Comparison of ENCODE assay signal across 33 cellular contexts in genomic region chr11:94557992-94558391, GRCh38. TPM values are rescaled to one million over a fixed set of nuclear protein-coding genes. Genes with fewer than 3 reads are reported as not detected.
A peak's percentile ranks its signal among the peaks of the same experiment; 100 is the strongest.
DNase-seq lines count a peak whose midpoint lies in the region; ATAC-seq, FAIRE-seq and TF ChIP-seq lines count a peak whose summit lies in the region.
"Had no signal": no experiment of that assay in that cellular context is flagged by ENCODE, and none has a peak within 500 bp of the region (broad histone marks: within the 10 kb centered on the region; RNA-seq: fewer than 3 reads in every experiment).

No MANE protein-coding gene starts in this region.

- H3K4me1 ChIP-seq in DOHH2 (ENCODE audit: control insufficient read depth, low read length) = peaks cover 13% of the 10 kb centered on the region
- H3K4me1 ChIP-seq in skeletal muscle satellite cell (ENCODE audit: control insufficient read depth, insufficient read depth, low read length) = peaks cover 39% of the 10 kb centered on the region
- H3K4me1 ChIP-seq: gastrocnemius medialis had no signal

- no peaks in the 10 kb centered on the region for H3F3A ChIP-seq in DOHH2 (ENCODE audit: control insufficient read depth, insufficient read depth)

- no peaks in the 10 kb centered on the region for H3K9me3 ChIP-seq in DOHH2 (ENCODE audit: control insufficient read depth, insufficient read depth, low read length)
- H3K9me3 ChIP-seq in skeletal muscle satellite cell (replicated peaks; ENCODE audit: low read length) = no peaks in the 10 kb centered on the region
- no peaks in the 10 kb centered on the region for H3K9me3 ChIP-seq in CD4-positive, alpha-beta T cell (ENCODE audit: control insufficient read depth, low read length)
- H3K9me3 ChIP-seq: gastrocnemius medialis, mucosa of descending colon, pancreas, right atrium auricular region had no signal

- H3K27me3 Mint-ChIP-seq in CD4-positive, alpha-beta T cell = no peaks in the 10 kb centered on the region
- H3K27me3 Mint-ChIP-seq: activated B cell treated with CpG ODN at 0.5 μM for 24 hours; CD4-positive, CD25-positive, alpha-beta regulatory T cell had no signal

- in situ Hi-C loops in astrocyte of the spinal cord (cut with HindIII; ENCODE audit: low sequenced_read_pairs) = no loop called here

- CTCF ChIA-PET in CD4-positive, alpha-beta T cell (lab: Charles Lee) = no interaction called here

- no peaks in the 10 kb centered on the region for H4K20me1 ChIP-seq in DOHH2 (ENCODE audit: control insufficient read depth, insufficient read depth, low read depth, low read length)

- no peaks in the 10 kb centered on the region for H3K9me2 ChIP-seq in DOHH2 (replicated peaks; ENCODE audit: control insufficient read depth, low read length)

- no peaks in the 10 kb centered on the region for H3K27me3 ChIP-seq in DOHH2 (ENCODE audit: control insufficient read depth, low read length)
- no peaks in the 10 kb centered on the region for H3K27me3 ChIP-seq in skeletal muscle satellite cell (ENCODE audit: control insufficient read depth, insufficient read depth, low read length)
- no peaks in the 10 kb centered on the region for H3K27me3 ChIP-seq in CD4-positive, alpha-beta T cell (ENCODE audit: control insufficient read depth, insufficient read depth, low read length)
- H3K27me3 ChIP-seq: cardiac muscle cell, gastrocnemius medialis, pancreas, right atrium auricular region had no signal

- H3K4me1 Mint-ChIP-seq in CD4-positive, alpha-beta T cell (ENCODE audit: low read depth) = no peaks in the 10 kb centered on the region
- H3K4me1 Mint-ChIP-seq: activated B cell treated with CpG ODN at 0.5 μM for 24 hours; stimulated activated effector memory CD8-positive, alpha-beta T cell treated with anti-CD3 and anti-CD28 coated beads, Interleukin-12 subunit alpha, Interleukin-12 subunit beta, amount 100 ng/mL, for 72 hours had no signal

- peak; percentile 27 for DNase-seq in astrocyte of the spinal cord (ENCODE audit: low read depth, low spot score)
- DNase-seq in GM12892 (ENCODE audit: insufficient read length) = no peak
- no peak for DNase-seq in CD4-positive, alpha-beta T cell
- DNase-seq in cerebellum (ENCODE audit: low spot score) = no peak
- DNase-seq: activated B cell treated with CpG ODN at 0.5 μM for 24 hours; activated CD4-positive, alpha-beta T cell treated with anti-CD3 and anti-CD28 coated beads, Interleukin-2, amount 50 U/mL, for 4 hours; activated naive CD4-positive, alpha-beta T cell treated with Interleukin-2 at 50 U/mL for 16 hours; amygdala; CD4-positive, CD25-positive, alpha-beta regulatory T cell; endodermal cell; gastrocnemius medialis; mucosa of descending colon; NCI-H1092; NCI-H1930; NCI-H524 treated with DMSO at 0.1 percent for 48 hours; nephron progenitor cell; pancreas; SHP77 treated with DMSO at 0.1 percent for 48 hours; stimulated activated CD4-positive, alpha-beta T cell treated with anti-CD3 and anti-CD28 coated beads, Interleukin-4, amount 100 ng/mL, for 24 hours; trophoblast cell had no signal

- H3K79me2 ChIP-seq in DOHH2 (ENCODE audit: control insufficient read depth, low read length) = no peaks in the 10 kb centered on the region

- POLR2A ChIA-PET in CD4-positive, alpha-beta T cell (lab: Charles Lee) = no interaction called here

- TF ChIP-seq CTCF in DOHH2 (IDR thresholded peaks at IDR 0.05; ENCODE audit: low read depth, low read length, poor library complexity, severe bottlenecking) (no peak), astrocyte of the spinal cord (IDR thresholded peaks at IDR 0.05; ENCODE audit: low read depth, low read length) (no peak)
- no peak for TF ChIP-seq CTCF in CD4-positive, alpha-beta T cell (IDR thresholded peaks at IDR 0.05)

- intact Hi-C loops in CD4-positive, alpha-beta T cell (cut with DNase I, micrococcal nuclease) = no loop called here

- no peak for TF ChIP-seq POLR2A in GM12892 (IDR thresholded peaks at IDR 0.05; ENCODE audit: low read depth, low read length)

- no peak overlapping the region for H3K9ac ChIP-seq in skeletal muscle satellite cell (ENCODE audit: low read depth, low read length)

- H3K36me3 Mint-ChIP-seq in CD4-positive, alpha-beta T cell (ENCODE audit: low read depth) = no peaks in the 10 kb centered on the region
- H3K36me3 Mint-ChIP-seq: CD4-positive, CD25-positive, alpha-beta regulatory T cell; stimulated activated effector memory CD8-positive, alpha-beta T cell treated with anti-CD3 and anti-CD28 coated beads, Interleukin-12 subunit alpha, Interleukin-12 subunit beta, amount 100 ng/mL, for 72 hours had no signal

- H3K36me3 ChIP-seq in DOHH2 (ENCODE audit: control insufficient read depth, low read length) = no peaks in the 10 kb centered on the region
- no peaks in the 10 kb centered on the region for H3K36me3 ChIP-seq in skeletal muscle satellite cell (ENCODE audit: insufficient read depth, low read length)
- H3K36me3 ChIP-seq: cardiac muscle cell, gastrocnemius medialis, pancreas, right atrium auricular region had no signal

- H3K4me2 ChIP-seq in DOHH2 (ENCODE audit: low read length) (0 out of 2 replicates have a peak overlapping the region, but pooled peaks have one; percentile 4), skeletal muscle satellite cell (ENCODE audit: low read length) (no peak overlapping the region)

- H3K4me3 ChIP-seq in DOHH2 (ENCODE audit: low read length) (no peak overlapping the region), astrocyte of the spinal cord (ENCODE audit: low read depth, low read length) (no peak overlapping the region), skeletal muscle satellite cell (ENCODE audit: low read length) (peak overlapping the region; percentile 0)
- H3K4me3 ChIP-seq: cardiac muscle cell, gastrocnemius medialis, lung, mucosa of descending colon, pancreas, right atrium auricular region had no signal

- H3K9me3 Mint-ChIP-seq in CD4-positive, alpha-beta T cell = no peaks in the 10 kb centered on the region
- H3K9me3 Mint-ChIP-seq: activated B cell treated with CpG ODN at 0.5 μM for 24 hours; CD4-positive, CD25-positive, alpha-beta regulatory T cell; endodermal cell; nephron progenitor cell; stimulated activated effector memory CD8-positive, alpha-beta T cell treated with anti-CD3 and anti-CD28 coated beads, Interleukin-12 subunit alpha, Interleukin-12 subunit beta, amount 100 ng/mL, for 72 hours had no signal

- H3K27ac ChIP-seq in DOHH2 (ENCODE audit: low read depth, low read length) = no peak overlapping the region
- no peak overlapping the region for H3K27ac ChIP-seq in CD4-positive, alpha-beta T cell (ENCODE audit: low read depth, low read length)
- H3K27ac ChIP-seq: cardiac muscle cell, gastrocnemius medialis, pancreas, right atrium auricular region had no signal

- FAIRE-seq in GM12892 (lab: Jason Lieb, UNC) = no peak

- H3K27ac Mint-ChIP-seq in CD4-positive, alpha-beta T cell = no peak overlapping the region
- H3K27ac Mint-ChIP-seq: activated B cell treated with CpG ODN at 0.5 μM for 24 hours; CD4-positive, CD25-positive, alpha-beta regulatory T cell; endodermal cell; nephron progenitor cell; stimulated activated effector memory CD8-positive, alpha-beta T cell treated with anti-CD3 and anti-CD28 coated beads, Interleukin-12 subunit alpha, Interleukin-12 subunit beta, amount 100 ng/mL, for 72 hours had no signal

- no peak overlapping the region for H3K4me3 Mint-ChIP-seq in CD4-positive, alpha-beta T cell
- H3K4me3 Mint-ChIP-seq: activated B cell treated with CpG ODN at 0.5 μM for 24 hours; CD4-positive, CD25-positive, alpha-beta regulatory T cell; endodermal cell; nephron progenitor cell; stimulated activated effector memory CD8-positive, alpha-beta T cell treated with anti-CD3 and anti-CD28 coated beads, Interleukin-12 subunit alpha, Interleukin-12 subunit beta, amount 100 ng/mL, for 72 hours had no signal

- peak; percentile 12 for ATAC-seq in HG03354 (IDR thresholded peaks at IDR 0.05; ENCODE audit: poor library complexity, severe bottlenecking, unreplicated experiment)
- ATAC-seq in CD4-positive, alpha-beta T cell (ENCODE audit: poor library complexity) = no peak
- no peak for ATAC-seq in GM18858 (IDR thresholded peaks at IDR 0.05; ENCODE audit: unreplicated experiment)
- ATAC-seq: esophagus mucosa; gastrocnemius medialis; HCT116; mucosa of descending colon; Panc1; stimulated activated effector memory CD8-positive, alpha-beta T cell treated with anti-CD3 and anti-CD28 coated beads, Interleukin-12 subunit alpha, Interleukin-12 subunit beta, amount 100 ng/mL, for 72 hours had no signal

RNA-seq across cellular contexts. Expression of gene PIWIL4, which starts 9.2 kb away (rescaled TPM):
- 0.51 and 1.1 TPM in 2 replicates for total RNA-seq in skeletal muscle satellite cell (2012; rRNA removed)
- polyA plus RNA-seq in GM12892 (2012; ENCODE audit: missing spikeins) = 0.40 TPM
- total RNA-seq in CD4-positive, alpha-beta T cell = 1 to 10 TPM; 1.3 to 1.4 TPM
- 3.6 TPM for total RNA-seq in cerebellum

RNA-seq across cellular contexts. Expression of gene FUT4, which starts 14.3 kb away (rescaled TPM):
- total RNA-seq in skeletal muscle satellite cell (2012; rRNA removed) = 2.8 and 4.4 TPM in 2 replicates
- polyA plus RNA-seq in GM12892 (2012; ENCODE audit: missing spikeins) = 1.4 TPM
- total RNA-seq in CD4-positive, alpha-beta T cell = 1 to 10 TPM; 4.3 to 5.1 TPM
- 5.9 TPM for total RNA-seq in cerebellum

RNA-seq across cellular contexts. Expression of gene C11orf97, which starts 45.7 kb away (rescaled TPM):
- total RNA-seq in skeletal muscle satellite cell (2012; rRNA removed) = not detected in 2 replicates
- not detected for polyA plus RNA-seq in GM12892 (2012; ENCODE audit: missing spikeins)
- not detected for total RNA-seq in CD4-positive, alpha-beta T cell
- not detected for total RNA-seq in cerebellum
- total RNA-seq: activated B cell treated with CpG ODN at 0.5 μM for 24 hours; cardiac muscle cell; CD4-positive, CD25-positive, alpha-beta regulatory T cell; endodermal cell; esophagus mucosa; gastrocnemius medialis; mucosa of descending colon; pancreas; right atrium auricular region; subcutaneous adipose tissue had no signal
- polyA plus RNA-seq: AG04450; cardiac muscle cell; CD4-positive, CD25-positive, alpha-beta regulatory T cell; pancreas had no signal
